1 cellular context compared by ENCODE assay signal in the genomic region with DNA sequence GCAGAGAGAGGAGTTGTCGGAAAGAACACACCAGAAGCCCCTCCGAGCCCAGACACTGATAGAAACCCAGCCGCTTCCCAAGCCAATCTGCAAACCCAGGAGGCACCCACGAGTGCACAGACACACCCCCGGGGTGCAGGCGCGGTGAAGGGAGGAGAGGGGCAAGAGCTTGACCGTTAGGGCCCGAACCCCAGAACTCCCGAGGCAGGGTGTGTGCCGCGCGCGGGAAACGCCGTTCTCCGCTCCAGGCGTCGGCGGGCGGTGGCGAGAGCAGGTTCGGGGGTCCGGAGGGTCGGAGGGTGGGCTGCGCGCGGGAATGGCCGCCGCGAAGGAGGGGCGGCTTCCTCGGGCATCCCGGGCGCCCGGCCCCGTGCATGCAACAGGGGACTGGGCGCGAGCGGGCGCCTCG.
A peak's percentile ranks its signal among the peaks of the same experiment; 100 is the strongest.
TF ChIP-seq lines count a peak whose summit lies in the region.

No MANE protein-coding gene starts in this region.

TF ChIP-seq in HepG2, 621 proteins besides CTCF, POLR2A, EP300 and RAD21 (continued from another document and continues in another):
- TF ChIP-seq MAZ (IDR thresholded peaks at IDR 0.05; ENCODE audit: borderline replicate concordance, low read depth, low read length) (no peak), MAZ (CRISPR knock-in tag; IDR thresholded peaks at IDR 0.05; ENCODE audit: low read depth) (0 out of 2 replicates have a peak, but pooled peaks have one; percentile 24), ZNF605 (CRISPR knock-in tag; IDR thresholded peaks at IDR 0.05) (peak; percentile 66; the same call in 1 of the 2 replicates), ZNF33A (CRISPR knock-in tag; IDR thresholded peaks at IDR 0.05; ENCODE audit: borderline replicate concordance) (no peak), ARNT2 (CRISPR knock-in tag; IDR thresholded peaks at IDR 0.05; ENCODE audit: low read depth) (no peak), CEBPG (CRISPR knock-in tag; IDR thresholded peaks at IDR 0.05) (no peak), NKX3-1 (CRISPR knock-in tag; IDR thresholded peaks at IDR 0.05) (no peak; the same call in 1 of the 2 replicates), ASH2L (IDR thresholded peaks at IDR 0.05; ENCODE audit: insufficient read length, low read depth, low read length) (peak; percentile 67), ZNF772 (CRISPR knock-in tag; IDR thresholded peaks at IDR 0.05) (0 out of 2 replicates have a peak, but pooled peaks have one; percentile 36), CBX5 (CRISPR knock-in tag; IDR thresholded peaks at IDR 0.05; ENCODE audit: borderline replicate concordance) (no peak), PHF20 (CRISPR knock-in tag; IDR thresholded peaks at IDR 0.05) (0 out of 2 replicates have a peak, but pooled peaks have one; percentile 11), ZNF788 (CRISPR knock-in tag; IDR thresholded peaks at IDR 0.05; ENCODE audit: borderline replicate concordance) (peak; percentile 58; the same call in 1 of the 2 replicates), TAF1 (CRISPR knock-in tag; IDR thresholded peaks at IDR 0.05) (peak; percentile 23; the same call in 1 of the 2 replicates), RARA (CRISPR knock-in tag; IDR thresholded peaks at IDR 0.05) (0 out of 2 replicates have a peak, but pooled peaks have one; percentile 3), MEF2D (CRISPR knock-in tag; IDR thresholded peaks at IDR 0.05) (no peak), MTF1 (CRISPR knock-in tag; IDR thresholded peaks at IDR 0.05) (no peak), RBFOX2 (IDR thresholded peaks at IDR 0.05; ENCODE audit: low read depth, low read length) (peak; percentile 64), ZNF350 (CRISPR knock-in tag; IDR thresholded peaks at IDR 0.05; ENCODE audit: borderline replicate concordance, low read depth) (0 out of 2 replicates have a peak, but pooled peaks have one; percentile 35), ZMYM3 (CRISPR knock-in tag; IDR thresholded peaks at IDR 0.05) (peak; percentile 35; the same call in 1 of the 2 replicates), PRPF4 (IDR thresholded peaks at IDR 0.05; ENCODE audit: low read depth, low read length, poor library complexity, severe bottlenecking) (no peak), GATAD1 (CRISPR knock-in tag; IDR thresholded peaks at IDR 0.05) (no peak), ZBTB7B (CRISPR knock-in tag; IDR thresholded peaks at IDR 0.05) (peak; percentile 54; the same call in 1 of the 2 replicates), KLF11 (CRISPR knock-in tag; IDR thresholded peaks at IDR 0.05) (no peak), ZSCAN9 (CRISPR knock-in tag; IDR thresholded peaks at IDR 0.05; ENCODE audit: borderline replicate concordance) (0 out of 2 replicates have a peak, but pooled peaks have one; percentile 11), ZNF180 (CRISPR knock-in tag; IDR thresholded peaks at IDR 0.05; ENCODE audit: borderline replicate concordance, low read depth) (no peak), ZNF333 (CRISPR knock-in tag; IDR thresholded peaks at IDR 0.05; ENCODE audit: borderline replicate concordance) (peak; percentile 64; the same call in 1 of the 2 replicates), ZNF883 (CRISPR knock-in tag; IDR thresholded peaks at IDR 0.05; ENCODE audit: not compliant biosample characterization) (no peak), CHCHD3 (CRISPR knock-in tag; IDR thresholded peaks at IDR 0.05) (0 out of 2 replicates have a peak, but pooled peaks have one; percentile 56), ZNF292 (CRISPR knock-in tag; IDR thresholded peaks at IDR 0.05; ENCODE audit: borderline replicate concordance, low read depth) (0 out of 2 replicates have a peak, but pooled peaks have one; percentile 18), ZC3H13 (CRISPR knock-in tag; IDR thresholded peaks at IDR 0.05) (0 out of 2 replicates have a peak, but pooled peaks have one; percentile 47), GABPB1 (CRISPR knock-in tag; IDR thresholded peaks at IDR 0.05) (peak; percentile 63; the same call in 1 of the 2 replicates), SRY (CRISPR knock-in tag; IDR thresholded peaks at IDR 0.05) (0 out of 2 replicates have a peak, but pooled peaks have one; percentile 0), ZNF225 (CRISPR knock-in tag; IDR thresholded peaks at IDR 0.05) (peak; percentile 74), NFATC3 (CRISPR knock-in tag; IDR thresholded peaks at IDR 0.05) (no peak), HNRNPL (IDR thresholded peaks at IDR 0.05; ENCODE audit: low read depth, low read length) (0 out of 2 replicates have a peak, but pooled peaks have one; percentile 39), SOX6 (IDR thresholded peaks at IDR 0.05) (no peak), SOX6 (CRISPR knock-in tag; IDR thresholded peaks at IDR 0.05) (peak; percentile 47; the same call in 1 of the 2 replicates), ZBTB3 (CRISPR knock-in tag; IDR thresholded peaks at IDR 0.05; ENCODE audit: borderline replicate concordance, low read depth) (peak; percentile 85; the same call in 1 of the 2 replicates)
- TF ChIP-seq, protein P1, sequence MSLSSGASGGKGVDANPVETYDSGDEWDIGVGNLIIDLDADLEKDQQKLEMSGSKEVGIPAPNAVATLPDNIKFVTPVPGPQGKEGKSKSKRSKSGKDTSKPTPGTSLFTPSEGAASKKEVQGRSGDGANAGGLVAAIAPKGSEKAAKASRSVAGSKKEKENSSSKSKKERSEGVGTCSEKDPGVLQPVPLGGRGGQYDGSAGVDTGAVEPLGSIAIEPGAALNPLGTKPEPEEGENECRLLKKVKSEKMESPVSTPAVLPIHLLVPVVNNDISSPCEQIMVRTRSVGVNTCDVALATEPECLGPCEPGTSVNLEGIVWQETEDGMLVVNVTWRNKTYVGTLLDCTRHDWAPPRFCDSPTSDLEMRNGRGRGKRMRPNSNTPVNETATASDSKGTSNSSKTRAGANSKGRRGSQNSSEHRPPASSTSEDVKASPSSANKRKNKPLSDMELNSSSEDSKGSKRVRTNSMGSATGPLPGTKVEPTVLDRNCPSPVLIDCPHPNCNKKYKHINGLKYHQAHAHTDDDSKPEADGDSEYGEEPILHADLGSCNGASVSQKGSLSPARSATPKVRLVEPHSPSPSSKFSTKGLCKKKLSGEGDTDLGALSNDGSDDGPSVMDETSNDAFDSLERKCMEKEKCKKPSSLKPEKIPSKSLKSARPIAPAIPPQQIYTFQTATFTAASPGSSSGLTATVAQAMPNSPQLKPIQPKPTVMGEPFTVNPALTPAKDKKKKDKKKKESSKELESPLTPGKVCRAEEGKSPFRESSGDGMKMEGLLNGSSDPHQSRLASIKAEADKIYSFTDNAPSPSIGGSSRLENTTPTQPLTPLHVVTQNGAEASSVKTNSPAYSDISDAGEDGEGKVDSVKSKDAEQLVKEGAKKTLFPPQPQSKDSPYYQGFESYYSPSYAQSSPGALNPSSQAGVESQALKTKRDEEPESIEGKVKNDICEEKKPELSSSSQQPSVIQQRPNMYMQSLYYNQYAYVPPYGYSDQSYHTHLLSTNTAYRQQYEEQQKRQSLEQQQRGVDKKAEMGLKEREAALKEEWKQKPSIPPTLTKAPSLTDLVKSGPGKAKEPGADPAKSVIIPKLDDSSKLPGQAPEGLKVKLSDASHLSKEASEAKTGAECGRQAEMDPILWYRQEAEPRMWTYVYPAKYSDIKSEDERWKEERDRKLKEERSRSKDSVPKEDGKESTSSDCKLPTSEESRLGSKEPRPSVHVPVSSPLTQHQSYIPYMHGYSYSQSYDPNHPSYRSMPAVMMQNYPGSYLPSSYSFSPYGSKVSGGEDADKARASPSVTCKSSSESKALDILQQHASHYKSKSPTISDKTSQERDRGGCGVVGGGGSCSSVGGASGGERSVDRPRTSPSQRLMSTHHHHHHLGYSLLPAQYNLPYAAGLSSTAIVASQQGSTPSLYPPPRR (CRISPR knock-in tag; IDR thresholded peaks at IDR 0.05; ENCODE audit: borderline replicate concordance) = peak; percentile 57; the same call in 1 of the 2 replicates
- TF ChIP-seq, protein P2, sequence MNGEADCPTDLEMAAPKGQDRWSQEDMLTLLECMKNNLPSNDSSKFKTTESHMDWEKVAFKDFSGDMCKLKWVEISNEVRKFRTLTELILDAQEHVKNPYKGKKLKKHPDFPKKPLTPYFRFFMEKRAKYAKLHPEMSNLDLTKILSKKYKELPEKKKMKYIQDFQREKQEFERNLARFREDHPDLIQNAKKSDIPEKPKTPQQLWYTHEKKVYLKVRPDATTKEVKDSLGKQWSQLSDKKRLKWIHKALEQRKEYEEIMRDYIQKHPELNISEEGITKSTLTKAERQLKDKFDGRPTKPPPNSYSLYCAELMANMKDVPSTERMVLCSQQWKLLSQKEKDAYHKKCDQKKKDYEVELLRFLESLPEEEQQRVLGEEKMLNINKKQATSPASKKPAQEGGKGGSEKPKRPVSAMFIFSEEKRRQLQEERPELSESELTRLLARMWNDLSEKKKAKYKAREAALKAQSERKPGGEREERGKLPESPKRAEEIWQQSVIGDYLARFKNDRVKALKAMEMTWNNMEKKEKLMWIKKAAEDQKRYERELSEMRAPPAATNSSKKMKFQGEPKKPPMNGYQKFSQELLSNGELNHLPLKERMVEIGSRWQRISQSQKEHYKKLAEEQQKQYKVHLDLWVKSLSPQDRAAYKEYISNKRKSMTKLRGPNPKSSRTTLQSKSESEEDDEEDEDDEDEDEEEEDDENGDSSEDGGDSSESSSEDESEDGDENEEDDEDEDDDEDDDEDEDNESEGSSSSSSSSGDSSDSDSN (CRISPR knock-in tag; IDR thresholded peaks at IDR 0.05) = peak; percentile 73
- TF ChIP-seq, protein P3, sequence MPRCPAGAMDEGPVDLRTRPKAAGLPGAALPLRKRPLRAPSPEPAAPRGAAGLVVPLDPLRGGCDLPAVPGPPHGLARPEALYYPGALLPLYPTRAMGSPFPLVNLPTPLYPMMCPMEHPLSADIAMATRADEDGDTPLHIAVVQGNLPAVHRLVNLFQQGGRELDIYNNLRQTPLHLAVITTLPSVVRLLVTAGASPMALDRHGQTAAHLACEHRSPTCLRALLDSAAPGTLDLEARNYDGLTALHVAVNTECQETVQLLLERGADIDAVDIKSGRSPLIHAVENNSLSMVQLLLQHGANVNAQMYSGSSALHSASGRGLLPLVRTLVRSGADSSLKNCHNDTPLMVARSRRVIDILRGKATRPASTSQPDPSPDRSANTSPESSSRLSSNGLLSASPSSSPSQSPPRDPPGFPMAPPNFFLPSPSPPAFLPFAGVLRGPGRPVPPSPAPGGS (CRISPR knock-in tag; IDR thresholded peaks at IDR 0.05) = peak; percentile 42; the same call in 1 of the 2 replicates
- TF ChIP-seq, protein P4, sequence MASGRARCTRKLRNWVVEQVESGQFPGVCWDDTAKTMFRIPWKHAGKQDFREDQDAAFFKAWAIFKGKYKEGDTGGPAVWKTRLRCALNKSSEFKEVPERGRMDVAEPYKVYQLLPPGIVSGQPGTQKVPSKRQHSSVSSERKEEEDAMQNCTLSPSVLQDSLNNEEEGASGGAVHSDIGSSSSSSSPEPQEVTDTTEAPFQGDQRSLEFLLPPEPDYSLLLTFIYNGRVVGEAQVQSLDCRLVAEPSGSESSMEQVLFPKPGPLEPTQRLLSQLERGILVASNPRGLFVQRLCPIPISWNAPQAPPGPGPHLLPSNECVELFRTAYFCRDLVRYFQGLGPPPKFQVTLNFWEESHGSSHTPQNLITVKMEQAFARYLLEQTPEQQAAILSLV (CRISPR knock-in tag; IDR thresholded peaks at IDR 0.05; ENCODE audit: borderline replicate concordance) = peak; percentile 25; the same call in 1 of the 2 replicates
- TF ChIP-seq, protein P5, sequence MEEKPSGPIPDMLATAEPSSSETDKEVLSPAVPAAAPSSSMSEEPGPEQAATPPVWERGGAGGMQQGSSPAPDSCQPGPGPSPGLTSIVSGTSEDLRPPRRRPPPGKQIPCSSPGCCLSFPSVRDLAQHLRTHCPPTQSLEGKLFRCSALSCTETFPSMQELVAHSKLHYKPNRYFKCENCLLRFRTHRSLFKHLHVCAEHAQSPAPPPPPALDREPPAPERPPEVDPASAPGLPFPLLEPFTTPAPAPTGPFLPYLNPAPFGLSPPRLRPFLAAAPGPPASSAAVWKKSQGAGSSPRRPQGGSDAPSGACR (CRISPR knock-in tag; IDR thresholded peaks at IDR 0.05) = no peak
- TF ChIP-seq, protein P6, sequence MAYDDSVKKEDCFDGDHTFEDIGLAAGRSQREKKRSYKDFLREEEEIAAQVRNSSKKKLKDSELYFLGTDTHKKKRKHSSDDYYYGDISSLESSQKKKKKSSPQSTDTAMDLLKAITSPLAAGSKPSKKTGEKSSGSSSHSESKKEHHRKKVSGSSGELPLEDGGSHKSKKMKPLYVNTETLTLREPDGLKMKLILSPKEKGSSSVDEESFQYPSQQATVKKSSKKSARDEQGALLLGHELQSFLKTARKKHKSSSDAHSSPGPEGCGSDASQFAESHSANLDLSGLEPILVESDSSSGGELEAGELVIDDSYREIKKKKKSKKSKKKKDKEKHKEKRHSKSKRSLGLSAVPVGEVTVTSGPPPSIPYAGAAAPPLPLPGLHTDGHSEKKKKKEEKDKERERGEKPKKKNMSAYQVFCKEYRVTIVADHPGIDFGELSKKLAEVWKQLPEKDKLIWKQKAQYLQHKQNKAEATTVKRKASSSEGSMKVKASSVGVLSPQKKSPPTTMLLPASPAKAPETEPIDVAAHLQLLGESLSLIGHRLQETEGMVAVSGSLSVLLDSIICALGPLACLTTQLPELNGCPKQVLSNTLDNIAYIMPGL (CRISPR knock-in tag; IDR thresholded peaks at IDR 0.05; ENCODE audit: borderline replicate concordance in 1 of 2, low read depth in 1 of 2) = peak in 1 of 2 experiments; percentile 53; a peak in 3 of 4 replicates
- TF ChIP-seq, protein P7, sequence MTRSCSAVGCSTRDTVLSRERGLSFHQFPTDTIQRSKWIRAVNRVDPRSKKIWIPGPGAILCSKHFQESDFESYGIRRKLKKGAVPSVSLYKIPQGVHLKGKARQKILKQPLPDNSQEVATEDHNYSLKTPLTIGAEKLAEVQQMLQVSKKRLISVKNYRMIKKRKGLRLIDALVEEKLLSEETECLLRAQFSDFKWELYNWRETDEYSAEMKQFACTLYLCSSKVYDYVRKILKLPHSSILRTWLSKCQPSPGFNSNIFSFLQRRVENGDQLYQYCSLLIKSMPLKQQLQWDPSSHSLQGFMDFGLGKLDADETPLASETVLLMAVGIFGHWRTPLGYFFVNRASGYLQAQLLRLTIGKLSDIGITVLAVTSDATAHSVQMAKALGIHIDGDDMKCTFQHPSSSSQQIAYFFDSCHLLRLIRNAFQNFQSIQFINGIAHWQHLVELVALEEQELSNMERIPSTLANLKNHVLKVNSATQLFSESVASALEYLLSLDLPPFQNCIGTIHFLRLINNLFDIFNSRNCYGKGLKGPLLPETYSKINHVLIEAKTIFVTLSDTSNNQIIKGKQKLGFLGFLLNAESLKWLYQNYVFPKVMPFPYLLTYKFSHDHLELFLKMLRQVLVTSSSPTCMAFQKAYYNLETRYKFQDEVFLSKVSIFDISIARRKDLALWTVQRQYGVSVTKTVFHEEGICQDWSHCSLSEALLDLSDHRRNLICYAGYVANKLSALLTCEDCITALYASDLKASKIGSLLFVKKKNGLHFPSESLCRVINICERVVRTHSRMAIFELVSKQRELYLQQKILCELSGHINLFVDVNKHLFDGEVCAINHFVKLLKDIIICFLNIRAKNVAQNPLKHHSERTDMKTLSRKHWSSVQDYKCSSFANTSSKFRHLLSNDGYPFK (CRISPR knock-in tag; IDR thresholded peaks at IDR 0.05; ENCODE audit: borderline replicate concordance) = peak; percentile 45; the same call in 1 of the 2 replicates
- TF ChIP-seq, protein P8, sequence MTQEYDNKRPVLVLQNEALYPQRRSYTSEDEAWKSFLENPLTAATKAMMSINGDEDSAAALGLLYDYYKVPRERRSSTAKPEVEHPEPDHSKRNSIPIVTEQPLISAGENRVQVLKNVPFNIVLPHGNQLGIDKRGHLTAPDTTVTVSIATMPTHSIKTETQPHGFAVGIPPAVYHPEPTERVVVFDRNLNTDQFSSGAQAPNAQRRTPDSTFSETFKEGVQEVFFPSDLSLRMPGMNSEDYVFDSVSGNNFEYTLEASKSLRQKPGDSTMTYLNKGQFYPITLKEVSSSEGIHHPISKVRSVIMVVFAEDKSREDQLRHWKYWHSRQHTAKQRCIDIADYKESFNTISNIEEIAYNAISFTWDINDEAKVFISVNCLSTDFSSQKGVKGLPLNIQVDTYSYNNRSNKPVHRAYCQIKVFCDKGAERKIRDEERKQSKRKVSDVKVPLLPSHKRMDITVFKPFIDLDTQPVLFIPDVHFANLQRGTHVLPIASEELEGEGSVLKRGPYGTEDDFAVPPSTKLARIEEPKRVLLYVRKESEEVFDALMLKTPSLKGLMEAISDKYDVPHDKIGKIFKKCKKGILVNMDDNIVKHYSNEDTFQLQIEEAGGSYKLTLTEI (CRISPR knock-in tag; conservative IDR thresholded peaks at IDR 0.05) = no peak
